ENCODE assay signal across 3 cellular contexts in the genomic region with DNA sequence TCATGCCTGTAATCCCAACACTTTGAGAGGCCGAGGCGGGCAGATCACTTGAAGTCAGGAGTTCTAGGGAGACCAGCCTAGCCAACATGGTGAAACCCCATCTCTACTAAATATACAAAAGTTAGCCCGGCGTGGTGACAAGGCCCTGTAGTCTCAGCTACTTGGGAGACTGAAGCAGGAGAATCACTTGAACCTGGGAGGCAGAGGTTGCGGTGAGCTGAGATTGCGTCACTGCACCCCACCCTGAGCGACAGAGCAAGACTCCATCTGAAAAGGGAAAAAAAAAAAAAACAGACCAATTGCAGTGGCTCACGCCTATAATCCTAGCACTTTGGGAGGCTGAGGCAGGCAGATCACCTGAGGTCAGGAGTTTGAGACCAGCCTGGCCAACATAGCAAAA.
TF ChIP-seq lines count a peak whose summit lies in the region.
"Not testable (repeated sequence)": the region's sequence is repeated elsewhere in the genome, so short reads cannot be mapped to it uniquely, and the experiment has no call there.

No MANE protein-coding gene starts in this region.

TF ChIP-seq in K562, 482 proteins besides CTCF, POLR2A, EP300 and RAD21:
- TF ChIP-seq CEBPG (CRISPR knock-in tag; IDR thresholded peaks at IDR 0.05); ATF3 (CRISPR knock-in tag; conservative IDR thresholded peaks at IDR 0.05): not testable (repeated sequence)
- TF ChIP-seq CEBPG (tag; conservative IDR thresholded peaks at IDR 0.05 in 1 of 2, IDR thresholded peaks at IDR 0.05 in 1 of 2) (peak in 1 of 2 experiments; percentile 40; a peak in 2 of 4 replicates), ATF3 (IDR thresholded peaks at IDR 0.05) (peak; percentile 41; the same call in 1 of the 2 replicates), CEBPB (tag; IDR thresholded peaks at IDR 0.05) (peak; percentile 60)

TF ChIP-seq in H1, 55 proteins besides CTCF, POLR2A, EP300 and RAD21:
- 0 out of 2 replicates have a peak, but pooled peaks have one; percentile 2 for TF ChIP-seq CEBPB (IDR thresholded peaks at IDR 0.05; ENCODE audit: low read depth, low read length)

TF ChIP-seq in HepG2, 621 proteins besides CTCF, POLR2A, EP300 and RAD21:
- TF ChIP-seq HES4 (CRISPR knock-in tag; IDR thresholded peaks at IDR 0.05; ENCODE audit: borderline replicate concordance) (0 out of 2 replicates have a peak, but pooled peaks have one; percentile 54), ZMYM3 (CRISPR knock-in tag; IDR thresholded peaks at IDR 0.05) (peak; percentile 52; the same call in 1 of the 2 replicates), ZNF296 (CRISPR knock-in tag; conservative IDR thresholded peaks at IDR 0.05) (0 out of 2 replicates have a peak, but pooled peaks have one; percentile 29), CEBPG (CRISPR knock-in tag; IDR thresholded peaks at IDR 0.05) (peak; percentile 30; the same call in 1 of the 2 replicates), ZNF121 (CRISPR knock-in tag; IDR thresholded peaks at IDR 0.05) (0 out of 2 replicates have a peak, but pooled peaks have one; percentile 35), POGZ (CRISPR knock-in tag; IDR thresholded peaks at IDR 0.05) (0 out of 2 replicates have a peak, but pooled peaks have one; percentile 13), ZNF501 (CRISPR knock-in tag; IDR thresholded peaks at IDR 0.05) (0 out of 2 replicates have a peak, but pooled peaks have one; percentile 19), ZNF274 (CRISPR knock-in tag; IDR thresholded peaks at IDR 0.05) (0 out of 2 replicates have a peak, but pooled peaks have one; percentile 34), ZBTB38 (CRISPR knock-in tag; IDR thresholded peaks at IDR 0.05) (0 out of 2 replicates have a peak, but pooled peaks have one; percentile 13), PHF20 (CRISPR knock-in tag; IDR thresholded peaks at IDR 0.05) (0 out of 2 replicates have a peak, but pooled peaks have one; percentile 33)
